ENCODE assay signal across 8 cellular contexts in genomic region chr6:104525677-104526322, GRCh38.
DNase-seq lines count a peak whose midpoint lies in the region; ATAC-seq and TF ChIP-seq lines count a peak whose summit lies in the region.

No MANE protein-coding gene starts in this region.

- DNase-seq in NCI-H2196 treated with DMSO at 0.1 percent for 48 hours (lab: John Stamatoyannopoulos, UW; ENCODE audit: unreplicated experiment) (peak; percentile 42), WTC11 (ENCODE audit: low spot score) (peak; percentile 73), cardiac fibroblast (ENCODE audit: low read depth in 2 of 2) (peak; percentile 89 to 90), kidney epithelial cell (ENCODE audit: low read depth) (peak; percentile 32)
- DNase-seq in stimulated activated CD4-positive, alpha-beta T cell treated with anti-CD3 and anti-CD28 coated beads, Interleukin-1b, Interleukin-23, amount 100 ng/mL, for 24 hours (ENCODE audit: low read depth in 4 of 4, low spot score in 1 of 4): peak; percentile 23 to 46 (median 42)

- no peaks in the 10 kb centered on the region for H3K27me3 ChIP-seq in ACC112 (ENCODE audit: insufficient read depth, low read length)
- H3K27me3 ChIP-seq in kidney epithelial cell (ENCODE audit: control insufficient read depth, insufficient read depth, low read length): no peaks in the 10 kb centered on the region

- CTCF ChIA-PET in WTC11 (lab: Charles Lee): interaction anchor here (0.5 to 1.5 kb wide), 16 partner anchors 9 to 1832 kb away, joined by 3 to 17 read pairs (median 4); no protein-coding TSS in a partner anchor

- H3K27ac ChIP-seq in ACC112 (ENCODE audit: low read depth, low read length): no peak overlapping the region

- H3K36me3 Mint-ChIP-seq in WTC11: no peaks in the 10 kb centered on the region

- TF ChIP-seq CTCF in WTC11 (IDR thresholded peaks at IDR 0.05) (peak; percentile 79; the same call in 1 of the 2 replicates), cardiac fibroblast (IDR thresholded peaks at IDR 0.05; ENCODE audit: low read depth, low read length) (peak; percentile 89), kidney epithelial cell (IDR thresholded peaks at IDR 0.05; ENCODE audit: insufficient read depth, low read length, poor library complexity, severe bottlenecking) (peak; percentile 94)

- H2AFZ ChIP-seq in ACC112 (ENCODE audit: low read length, unreplicated experiment): peak overlapping the region; percentile 89

- no peaks in the 10 kb centered on the region for H3K4me1 ChIP-seq in ACC112 (ENCODE audit: control insufficient read depth, insufficient read depth, low read length, unreplicated experiment)

- no peaks in the 10 kb centered on the region for H3K9me3 Mint-ChIP-seq in WTC11

- H3K4me1 Mint-ChIP-seq in WTC11: peaks cover 20% of the 10 kb centered on the region

- H3K36me3 ChIP-seq in ACC112 (ENCODE audit: insufficient read depth, low read length) (no peaks in the 10 kb centered on the region), kidney epithelial cell (ENCODE audit: control insufficient read depth, insufficient read depth, low read length) (no peaks in the 10 kb centered on the region)

- no peaks in the 10 kb centered on the region; the same call in 1 of the 2 replicates for H3K27me3 Mint-ChIP-seq in WTC11 (ENCODE audit: low read depth)

- no peaks in the 10 kb centered on the region for H3K79me2 ChIP-seq in ACC112 (ENCODE audit: control insufficient read depth, insufficient read depth, low read length, unreplicated experiment)

- no peak overlapping the region for H3K27ac Mint-ChIP-seq in WTC11

- POLR2A ChIA-PET in WTC11 (lab: Charles Lee): no interaction called here

- H3K4me3 Mint-ChIP-seq in WTC11: peak overlapping the region; percentile 56

- H3K4me3 ChIP-seq in ACC112 (ENCODE audit: low read depth, low read length) (peak overlapping the region; percentile 62), cardiac fibroblast (replicated peaks in 1 of 2; ENCODE audit: low read depth in 2 of 2, low read length in 2 of 2) (peak overlapping the region; percentile 9 to 14), kidney epithelial cell (ENCODE audit: low read depth, low read length) (no peak overlapping the region)

- ATAC-seq in GM18519 (IDR thresholded peaks at IDR 0.05; ENCODE audit: low FRiP score, unreplicated experiment): peak; percentile 94
- peak; percentile 99 for ATAC-seq in HG03060 (IDR thresholded peaks at IDR 0.05; ENCODE audit: low read depth, unreplicated experiment)
- ATAC-seq in WTC11: peak; percentile 88

TF ChIP-seq in WTC11, 78 proteins besides CTCF, POLR2A, EP300 and RAD21 (continues in another document):
- TF ChIP-seq ATF1 (CRISPR knock-in tag; IDR thresholded peaks at IDR 0.05): no peak
- TF ChIP-seq TEAD1 (CRISPR knock-in tag; IDR thresholded peaks at IDR 0.05): no peak
- no peak for TF ChIP-seq ERG (CRISPR knock-in tag; IDR thresholded peaks at IDR 0.05)
- no peak for TF ChIP-seq JUN (CRISPR knock-in tag; IDR thresholded peaks at IDR 0.05)
- no peak for TF ChIP-seq GRHL2 (CRISPR knock-in tag; IDR thresholded peaks at IDR 0.05; ENCODE audit: insufficient replicate concordance, severe bottlenecking)
- TF ChIP-seq, protein P1, sequence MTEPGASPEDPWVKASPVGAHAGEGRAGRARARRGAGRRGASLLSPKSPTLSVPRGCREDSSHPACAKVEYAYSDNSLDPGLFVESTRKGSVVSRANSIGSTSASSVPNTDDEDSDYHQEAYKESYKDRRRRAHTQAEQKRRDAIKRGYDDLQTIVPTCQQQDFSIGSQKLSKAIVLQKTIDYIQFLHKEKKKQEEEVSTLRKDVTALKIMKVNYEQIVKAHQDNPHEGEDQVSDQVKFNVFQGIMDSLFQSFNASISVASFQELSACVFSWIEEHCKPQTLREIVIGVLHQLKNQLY (CRISPR knock-in tag; IDR thresholded peaks at IDR 0.05): no peak
- TF ChIP-seq, protein P2, sequence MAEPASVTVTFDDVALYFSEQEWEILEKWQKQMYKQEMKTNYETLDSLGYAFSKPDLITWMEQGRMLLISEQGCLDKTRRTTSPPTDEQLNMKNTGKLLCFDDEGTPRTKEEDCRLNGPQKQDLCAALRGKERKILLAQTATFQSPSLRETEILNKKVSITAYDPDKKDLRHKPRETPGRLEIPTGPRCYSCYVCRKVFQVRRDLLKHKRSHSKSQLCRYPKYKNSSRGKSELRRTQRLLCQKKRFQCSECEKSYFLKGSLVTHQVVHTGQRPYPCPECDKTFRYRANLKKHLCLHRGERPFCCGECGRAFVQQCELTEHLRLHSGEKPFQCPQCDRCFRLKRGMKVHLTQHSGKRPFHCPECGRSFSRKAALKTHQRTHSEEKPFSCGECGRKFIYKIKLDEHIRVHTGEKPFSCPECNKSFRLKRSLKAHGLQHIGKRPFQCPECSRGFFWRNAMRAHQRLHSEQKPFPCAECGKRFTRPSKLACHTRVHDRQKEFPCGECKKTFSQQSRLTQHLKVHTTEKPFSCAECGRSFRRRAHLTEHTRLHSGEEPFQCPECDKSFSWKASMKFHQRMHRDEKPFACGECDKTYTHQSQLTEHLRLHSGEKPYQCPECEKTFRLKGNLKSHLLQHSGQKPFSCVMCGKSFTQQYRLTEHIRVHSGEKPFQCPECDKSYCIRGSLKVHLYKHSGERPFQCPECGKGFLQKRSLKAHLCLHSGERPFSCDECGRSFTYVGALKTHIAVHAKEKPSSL (CRISPR knock-in tag; conservative IDR thresholded peaks at IDR 0.05): no peak
- no peak for TF ChIP-seq OVOL2 (CRISPR knock-in tag; IDR thresholded peaks at IDR 0.05; ENCODE audit: borderline replicate concordance)
- TF ChIP-seq ZNF281 (CRISPR knock-in tag; IDR thresholded peaks at IDR 0.05): no peak
- no peak for TF ChIP-seq GABPB1 (CRISPR knock-in tag; IDR thresholded peaks at IDR 0.05)
- TF ChIP-seq ZNF317 (CRISPR knock-in tag; IDR thresholded peaks at IDR 0.05; ENCODE audit: borderline replicate concordance, low read depth): no peak
- TF ChIP-seq AFF4 (CRISPR knock-in tag; IDR thresholded peaks at IDR 0.05; ENCODE audit: borderline replicate concordance): no peak

Comparison
In these comparisons a context has a peak if more than half of its experiments do, and no peak if none do; other contexts are left out.
1. DNase-seq: peak in every context shown above with its lines; median percentile 90 in cardiac fibroblast; 73 in WTC11; 42 in NCI-H2196 treated with DMSO at 0.1 percent for 48 hours; 42 in stimulated activated CD4-positive, alpha-beta T cell treated with anti-CD3 and anti-CD28 coated beads, Interleukin-1b, Interleukin-23, amount 100 ng/mL, for 24 hours; 32 in kidney epithelial cell.